Comparison of ENCODE assay signal across 20 cellular contexts in the genomic region with DNA sequence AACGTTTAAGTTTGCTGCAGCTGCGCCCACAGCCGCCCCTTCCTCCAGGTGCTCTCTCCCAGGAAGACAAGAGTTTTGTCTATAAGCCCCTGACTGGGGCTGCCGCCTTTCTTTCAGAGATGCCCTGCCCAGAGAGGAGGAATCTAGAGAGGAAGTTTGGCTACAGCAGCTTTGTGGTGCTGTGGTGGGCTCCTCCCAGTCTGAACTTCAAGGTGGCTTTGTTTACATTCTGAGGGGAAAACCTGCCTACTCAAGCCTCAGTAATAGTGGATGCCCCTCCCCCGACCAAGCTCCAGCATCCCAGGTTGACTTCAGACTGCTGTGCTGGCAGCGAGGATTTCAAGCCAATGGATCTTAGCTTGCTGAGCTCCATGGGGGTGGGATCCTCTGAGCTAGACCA. TPM values are rescaled to one million over a fixed set of nuclear protein-coding genes. Genes with fewer than 3 reads are reported as not detected.
"Had no signal": no experiment of that assay in that cellular context is flagged by ENCODE, and none has a peak within 500 bp of the region (broad histone marks: within the 10 kb centered on the region; RNA-seq: fewer than 3 reads in every experiment).

No MANE protein-coding gene starts in this region.

- H3K27ac Mint-ChIP-seq: activated CD4-positive, alpha-beta T cell treated with anti-CD3 and anti-CD28 coated beads for 36 hours; natural killer cell; progenitor cell of endocrine pancreas; stimulated activated memory B cell treated with anti-CD40 and anti-IgM and Interleukin-4, amounts not matched to agents 10 μg/mL and 1 μg/mL and 100 μg/mL, for 72 hours had no signal

- H3K36me3 Mint-ChIP-seq: natural killer cell; stimulated activated memory B cell treated with anti-CD40 and anti-IgM and Interleukin-4, amounts not matched to agents 10 μg/mL and 1 μg/mL and 100 μg/mL, for 72 hours had no signal

- H3K9me3 Mint-ChIP-seq: natural killer cell had no signal

- H3K27ac ChIP-seq: colonic mucosa, gastrocnemius medialis, heart right ventricle, right lobe of liver, tibial nerve, VCaP had no signal

- DNase-seq: activated CD4-positive, alpha-beta T cell treated with anti-CD3 and anti-CD28 coated beads for 36 hours; activated CD8-positive, alpha-beta memory T cell treated with anti-CD3 and anti-CD28 coated beads for 24 hours; activated naive CD4-positive, alpha-beta T cell treated with Interleukin-2 at 50 U/mL for 16 hours; colonic mucosa; gastrocnemius medialis; heart right ventricle; left cardiac atrium; natural killer cell; nucleus accumbens; right lobe of liver; SW 1271 had no signal

- H3K36me3 ChIP-seq: colonic mucosa, gastrocnemius medialis, heart right ventricle, right lobe of liver, tibial nerve had no signal

- H3K4me1 ChIP-seq: colonic mucosa, heart right ventricle, right lobe of liver, tibial nerve had no signal

- H3K4me3 ChIP-seq: colonic mucosa, gastrocnemius medialis, heart right ventricle, right lobe of liver, tibial nerve had no signal

- H3K27me3 ChIP-seq: colonic mucosa, right lobe of liver had no signal

- H3K4me3 Mint-ChIP-seq: activated CD4-positive, alpha-beta T cell treated with anti-CD3 and anti-CD28 coated beads for 36 hours; natural killer cell; stimulated activated memory B cell treated with anti-CD40 and anti-IgM and Interleukin-4, amounts not matched to agents 10 μg/mL and 1 μg/mL and 100 μg/mL, for 72 hours had no signal

- H3K9me3 ChIP-seq: colonic mucosa, gastrocnemius medialis, right lobe of liver had no signal

- ATAC-seq: activated CD4-positive, alpha-beta T cell treated with anti-CD3 and anti-CD28 coated beads for 36 hours; gastrocnemius medialis; heart right ventricle; left cardiac atrium; natural killer cell; right lobe of liver; stimulated activated memory B cell treated with anti-CD40 and anti-IgM and Interleukin-4, amounts not matched to agents 10 μg/mL and 1 μg/mL and 100 μg/mL, for 72 hours had no signal

- H3K4me1 Mint-ChIP-seq: activated CD4-positive, alpha-beta T cell treated with anti-CD3 and anti-CD28 coated beads for 36 hours; natural killer cell; stimulated activated memory B cell treated with anti-CD40 and anti-IgM and Interleukin-4, amounts not matched to agents 10 μg/mL and 1 μg/mL and 100 μg/mL, for 72 hours had no signal

RNA-seq across cellular contexts. Expression of gene ERICH6B, which starts 6.4 kb away (rescaled TPM):
- total RNA-seq: activated CD4-positive, alpha-beta T cell treated with anti-CD3 and anti-CD28 coated beads for 36 hours; cardiac septum; colonic mucosa; fibroblast of lung; gastrocnemius medialis; heart right ventricle; left cardiac atrium; lung microvascular endothelial cell; mucosa of gallbladder; natural killer cell; progenitor cell of endocrine pancreas; right lobe of liver; tibial nerve had no signal
- polyA plus RNA-seq: adipose tissue, fibroblast of lung, heart right ventricle had no signal
